Comparison of ENCODE assay signal across 2 cellular contexts in the genomic region with DNA sequence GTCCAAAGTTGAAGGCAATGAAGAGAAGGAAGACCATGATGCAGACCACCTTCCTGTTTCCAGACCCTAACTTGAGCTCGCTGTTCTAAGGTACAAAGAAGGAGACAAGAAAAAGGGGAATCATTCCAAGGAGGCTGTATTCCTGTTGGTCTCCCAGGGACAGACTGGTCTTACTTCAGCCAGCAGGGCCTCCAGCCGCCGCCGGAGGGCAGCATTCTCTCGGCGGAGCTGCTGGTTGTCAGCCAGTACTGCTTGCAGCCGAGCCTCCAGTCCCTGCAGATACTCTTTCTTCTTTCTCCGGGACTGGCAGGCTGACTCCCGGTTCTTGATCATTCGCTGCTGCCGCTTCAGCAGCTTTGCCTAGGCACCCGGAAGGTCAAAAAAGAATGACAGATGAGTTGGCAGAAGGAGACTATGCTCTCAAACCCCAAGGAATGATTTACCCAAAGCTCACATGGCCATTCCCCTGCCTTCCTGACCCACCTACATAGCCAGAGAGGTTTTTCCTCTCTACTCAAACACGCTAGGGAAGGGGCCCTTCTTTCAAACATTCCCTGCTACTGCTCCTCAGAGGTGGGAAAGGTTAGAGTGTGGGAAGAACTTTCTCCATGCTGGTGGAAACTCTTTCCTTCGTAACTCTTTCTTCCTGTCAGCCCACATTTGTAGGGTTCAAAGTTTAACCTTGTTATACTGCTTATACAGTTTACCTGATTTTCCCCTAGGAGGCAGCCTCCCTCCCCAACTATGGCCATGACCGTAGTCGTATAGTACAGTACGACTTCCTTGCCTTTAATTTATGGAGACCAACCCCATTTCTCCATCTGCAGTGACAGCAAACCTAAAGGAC.
TF ChIP-seq lines count a peak whose summit lies in the region.

No MANE protein-coding gene starts in this region.

TF ChIP-seq in HEK293T, 16 proteins besides CTCF, POLR2A, EP300 and RAD21:
- TF ChIP-seq CTBP1 (IDR thresholded peaks at IDR 0.05; ENCODE audit: borderline replicate concordance) (no peak), SP1 (IDR thresholded peaks at IDR 0.05) (no peak), ZNF384 (IDR thresholded peaks at IDR 0.05) (no peak), NFRKB (IDR thresholded peaks at IDR 0.05) (no peak), FOXK2 (IDR thresholded peaks at IDR 0.05) (no peak), LEF1 (IDR thresholded peaks at IDR 0.05; ENCODE audit: borderline replicate concordance) (no peak), L3MBTL2 (conservative IDR thresholded peaks at IDR 0.05) (no peak), TARDBP (IDR thresholded peaks at IDR 0.05) (no peak), FOXA1 (IDR thresholded peaks at IDR 0.05) (no peak), ELF4 (IDR thresholded peaks at IDR 0.05) (no peak), HDGF (IDR thresholded peaks at IDR 0.05; ENCODE audit: borderline replicate concordance) (no peak), PKNOX1 (IDR thresholded peaks at IDR 0.05) (no peak), SUZ12 (IDR thresholded peaks at IDR 0.05) (no peak), FOXM1 (IDR thresholded peaks at IDR 0.05; ENCODE audit: borderline replicate concordance) (no peak), ARNT (IDR thresholded peaks at IDR 0.05) (no peak), BHLHE40 (IDR thresholded peaks at IDR 0.05; ENCODE audit: borderline replicate concordance) (no peak)

TF ChIP-seq in HepG2, 621 proteins besides CTCF, POLR2A, EP300 and RAD21 (continues in another document):
- no peak for TF ChIP-seq SCMH1 (CRISPR knock-in tag; IDR thresholded peaks at IDR 0.05; ENCODE audit: borderline replicate concordance)
- TF ChIP-seq NCOR1 (IDR thresholded peaks at IDR 0.05; ENCODE audit: borderline replicate concordance, low read length), result peak; percentile 88
- TF ChIP-seq, protein P1, sequence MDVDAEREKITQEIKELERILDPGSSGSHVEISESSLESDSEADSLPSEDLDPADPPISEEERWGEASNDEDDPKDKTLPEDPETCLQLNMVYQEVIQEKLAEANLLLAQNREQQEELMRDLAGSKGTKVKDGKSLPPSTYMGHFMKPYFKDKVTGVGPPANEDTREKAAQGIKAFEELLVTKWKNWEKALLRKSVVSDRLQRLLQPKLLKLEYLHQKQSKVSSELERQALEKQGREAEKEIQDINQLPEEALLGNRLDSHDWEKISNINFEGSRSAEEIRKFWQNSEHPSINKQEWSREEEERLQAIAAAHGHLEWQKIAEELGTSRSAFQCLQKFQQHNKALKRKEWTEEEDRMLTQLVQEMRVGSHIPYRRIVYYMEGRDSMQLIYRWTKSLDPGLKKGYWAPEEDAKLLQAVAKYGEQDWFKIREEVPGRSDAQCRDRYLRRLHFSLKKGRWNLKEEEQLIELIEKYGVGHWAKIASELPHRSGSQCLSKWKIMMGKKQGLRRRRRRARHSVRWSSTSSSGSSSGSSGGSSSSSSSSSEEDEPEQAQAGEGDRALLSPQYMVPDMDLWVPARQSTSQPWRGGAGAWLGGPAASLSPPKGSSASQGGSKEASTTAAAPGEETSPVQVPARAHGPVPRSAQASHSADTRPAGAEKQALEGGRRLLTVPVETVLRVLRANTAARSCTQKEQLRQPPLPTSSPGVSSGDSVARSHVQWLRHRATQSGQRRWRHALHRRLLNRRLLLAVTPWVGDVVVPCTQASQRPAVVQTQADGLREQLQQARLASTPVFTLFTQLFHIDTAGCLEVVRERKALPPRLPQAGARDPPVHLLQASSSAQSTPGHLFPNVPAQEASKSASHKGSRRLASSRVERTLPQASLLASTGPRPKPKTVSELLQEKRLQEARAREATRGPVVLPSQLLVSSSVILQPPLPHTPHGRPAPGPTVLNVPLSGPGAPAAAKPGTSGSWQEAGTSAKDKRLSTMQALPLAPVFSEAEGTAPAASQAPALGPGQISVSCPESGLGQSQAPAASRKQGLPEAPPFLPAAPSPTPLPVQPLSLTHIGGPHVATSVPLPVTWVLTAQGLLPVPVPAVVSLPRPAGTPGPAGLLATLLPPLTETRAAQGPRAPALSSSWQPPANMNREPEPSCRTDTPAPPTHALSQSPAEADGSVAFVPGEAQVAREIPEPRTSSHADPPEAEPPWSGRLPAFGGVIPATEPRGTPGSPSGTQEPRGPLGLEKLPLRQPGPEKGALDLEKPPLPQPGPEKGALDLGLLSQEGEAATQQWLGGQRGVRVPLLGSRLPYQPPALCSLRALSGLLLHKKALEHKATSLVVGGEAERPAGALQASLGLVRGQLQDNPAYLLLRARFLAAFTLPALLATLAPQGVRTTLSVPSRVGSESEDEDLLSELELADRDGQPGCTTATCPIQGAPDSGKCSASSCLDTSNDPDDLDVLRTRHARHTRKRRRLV (CRISPR knock-in tag; IDR thresholded peaks at IDR 0.05), result no peak
- TF ChIP-seq ZNF564 (CRISPR knock-in tag; IDR thresholded peaks at IDR 0.05), result no peak
- TF ChIP-seq HNRNPH1 (optimal IDR thresholded peaks at IDR 0.05; ENCODE audit: low read depth, low read length), result no peak
- TF ChIP-seq, protein P2, sequence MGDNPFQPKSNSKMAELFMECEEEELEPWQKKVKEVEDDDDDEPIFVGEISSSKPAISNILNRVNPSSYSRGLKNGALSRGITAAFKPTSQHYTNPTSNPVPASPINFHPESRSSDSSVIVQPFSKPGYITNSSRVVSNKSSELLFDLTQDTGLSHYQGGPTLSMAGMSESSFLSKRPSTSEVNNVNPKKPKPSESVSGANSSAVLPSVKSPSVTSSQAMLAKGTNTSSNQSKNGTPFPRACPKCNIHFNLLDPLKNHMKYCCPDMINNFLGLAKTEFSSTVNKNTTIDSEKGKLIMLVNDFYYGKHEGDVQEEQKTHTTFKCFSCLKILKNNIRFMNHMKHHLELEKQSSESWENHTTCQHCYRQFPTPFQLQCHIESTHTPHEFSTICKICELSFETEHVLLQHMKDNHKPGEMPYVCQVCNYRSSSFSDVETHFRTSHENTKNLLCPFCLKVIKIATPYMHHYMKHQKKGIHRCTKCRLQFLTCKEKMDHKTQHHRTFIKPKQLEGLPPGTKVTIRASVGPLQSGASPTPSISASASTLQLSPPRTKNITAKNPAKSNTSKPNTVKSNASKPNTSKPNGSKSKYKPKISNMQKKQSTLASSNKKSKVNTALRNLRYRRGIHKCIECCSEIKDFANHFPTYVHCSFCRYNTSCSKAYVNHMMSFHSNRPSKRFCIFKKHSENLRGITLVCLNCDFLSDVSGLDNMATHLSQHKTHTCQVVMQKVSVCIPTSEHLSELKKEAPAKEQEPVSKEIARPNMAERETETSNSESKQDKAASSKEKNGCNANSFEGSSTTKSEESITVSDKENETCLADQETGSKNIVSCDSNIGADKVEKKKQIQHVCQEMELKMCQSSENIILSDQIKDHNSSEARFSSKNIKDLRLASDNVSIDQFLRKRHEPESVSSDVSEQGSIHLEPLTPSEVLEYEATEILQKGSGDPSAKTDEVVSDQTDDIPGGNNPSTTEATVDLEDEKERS (CRISPR knock-in tag; IDR thresholded peaks at IDR 0.05), result no peak
- TF ChIP-seq KAT8 (CRISPR knock-in tag; IDR thresholded peaks at IDR 0.05), result peak; percentile 74
- TF ChIP-seq, protein P3, sequence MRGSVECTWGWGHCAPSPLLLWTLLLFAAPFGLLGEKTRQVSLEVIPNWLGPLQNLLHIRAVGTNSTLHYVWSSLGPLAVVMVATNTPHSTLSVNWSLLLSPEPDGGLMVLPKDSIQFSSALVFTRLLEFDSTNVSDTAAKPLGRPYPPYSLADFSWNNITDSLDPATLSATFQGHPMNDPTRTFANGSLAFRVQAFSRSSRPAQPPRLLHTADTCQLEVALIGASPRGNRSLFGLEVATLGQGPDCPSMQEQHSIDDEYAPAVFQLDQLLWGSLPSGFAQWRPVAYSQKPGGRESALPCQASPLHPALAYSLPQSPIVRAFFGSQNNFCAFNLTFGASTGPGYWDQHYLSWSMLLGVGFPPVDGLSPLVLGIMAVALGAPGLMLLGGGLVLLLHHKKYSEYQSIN (CRISPR knock-in tag; IDR thresholded peaks at IDR 0.05; ENCODE audit: borderline replicate concordance), result no peak
- TF ChIP-seq SIN3A (IDR thresholded peaks at IDR 0.05; ENCODE audit: borderline replicate concordance, low read depth, low read length), result peak; percentile 73; the same call in 1 of the 2 replicates
- TF ChIP-seq NR2C2 (CRISPR knock-in tag; IDR thresholded peaks at IDR 0.05; ENCODE audit: borderline replicate concordance), result 0 out of 2 replicates have a peak, but pooled peaks have one; percentile 45
- TF ChIP-seq, protein P4, sequence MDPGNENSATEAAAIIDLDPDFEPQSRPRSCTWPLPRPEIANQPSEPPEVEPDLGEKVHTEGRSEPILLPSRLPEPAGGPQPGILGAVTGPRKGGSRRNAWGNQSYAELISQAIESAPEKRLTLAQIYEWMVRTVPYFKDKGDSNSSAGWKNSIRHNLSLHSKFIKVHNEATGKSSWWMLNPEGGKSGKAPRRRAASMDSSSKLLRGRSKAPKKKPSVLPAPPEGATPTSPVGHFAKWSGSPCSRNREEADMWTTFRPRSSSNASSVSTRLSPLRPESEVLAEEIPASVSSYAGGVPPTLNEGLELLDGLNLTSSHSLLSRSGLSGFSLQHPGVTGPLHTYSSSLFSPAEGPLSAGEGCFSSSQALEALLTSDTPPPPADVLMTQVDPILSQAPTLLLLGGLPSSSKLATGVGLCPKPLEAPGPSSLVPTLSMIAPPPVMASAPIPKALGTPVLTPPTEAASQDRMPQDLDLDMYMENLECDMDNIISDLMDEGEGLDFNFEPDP (CRISPR knock-in tag; conservative IDR thresholded peaks at IDR 0.05), result no peak
- TF ChIP-seq WIZ (CRISPR knock-in tag; IDR thresholded peaks at IDR 0.05), result peak; percentile 64; the same call in 1 of the 2 replicates
- TF ChIP-seq RELA (CRISPR knock-in tag; IDR thresholded peaks at IDR 0.05), result no peak
- TF ChIP-seq, protein P5, sequence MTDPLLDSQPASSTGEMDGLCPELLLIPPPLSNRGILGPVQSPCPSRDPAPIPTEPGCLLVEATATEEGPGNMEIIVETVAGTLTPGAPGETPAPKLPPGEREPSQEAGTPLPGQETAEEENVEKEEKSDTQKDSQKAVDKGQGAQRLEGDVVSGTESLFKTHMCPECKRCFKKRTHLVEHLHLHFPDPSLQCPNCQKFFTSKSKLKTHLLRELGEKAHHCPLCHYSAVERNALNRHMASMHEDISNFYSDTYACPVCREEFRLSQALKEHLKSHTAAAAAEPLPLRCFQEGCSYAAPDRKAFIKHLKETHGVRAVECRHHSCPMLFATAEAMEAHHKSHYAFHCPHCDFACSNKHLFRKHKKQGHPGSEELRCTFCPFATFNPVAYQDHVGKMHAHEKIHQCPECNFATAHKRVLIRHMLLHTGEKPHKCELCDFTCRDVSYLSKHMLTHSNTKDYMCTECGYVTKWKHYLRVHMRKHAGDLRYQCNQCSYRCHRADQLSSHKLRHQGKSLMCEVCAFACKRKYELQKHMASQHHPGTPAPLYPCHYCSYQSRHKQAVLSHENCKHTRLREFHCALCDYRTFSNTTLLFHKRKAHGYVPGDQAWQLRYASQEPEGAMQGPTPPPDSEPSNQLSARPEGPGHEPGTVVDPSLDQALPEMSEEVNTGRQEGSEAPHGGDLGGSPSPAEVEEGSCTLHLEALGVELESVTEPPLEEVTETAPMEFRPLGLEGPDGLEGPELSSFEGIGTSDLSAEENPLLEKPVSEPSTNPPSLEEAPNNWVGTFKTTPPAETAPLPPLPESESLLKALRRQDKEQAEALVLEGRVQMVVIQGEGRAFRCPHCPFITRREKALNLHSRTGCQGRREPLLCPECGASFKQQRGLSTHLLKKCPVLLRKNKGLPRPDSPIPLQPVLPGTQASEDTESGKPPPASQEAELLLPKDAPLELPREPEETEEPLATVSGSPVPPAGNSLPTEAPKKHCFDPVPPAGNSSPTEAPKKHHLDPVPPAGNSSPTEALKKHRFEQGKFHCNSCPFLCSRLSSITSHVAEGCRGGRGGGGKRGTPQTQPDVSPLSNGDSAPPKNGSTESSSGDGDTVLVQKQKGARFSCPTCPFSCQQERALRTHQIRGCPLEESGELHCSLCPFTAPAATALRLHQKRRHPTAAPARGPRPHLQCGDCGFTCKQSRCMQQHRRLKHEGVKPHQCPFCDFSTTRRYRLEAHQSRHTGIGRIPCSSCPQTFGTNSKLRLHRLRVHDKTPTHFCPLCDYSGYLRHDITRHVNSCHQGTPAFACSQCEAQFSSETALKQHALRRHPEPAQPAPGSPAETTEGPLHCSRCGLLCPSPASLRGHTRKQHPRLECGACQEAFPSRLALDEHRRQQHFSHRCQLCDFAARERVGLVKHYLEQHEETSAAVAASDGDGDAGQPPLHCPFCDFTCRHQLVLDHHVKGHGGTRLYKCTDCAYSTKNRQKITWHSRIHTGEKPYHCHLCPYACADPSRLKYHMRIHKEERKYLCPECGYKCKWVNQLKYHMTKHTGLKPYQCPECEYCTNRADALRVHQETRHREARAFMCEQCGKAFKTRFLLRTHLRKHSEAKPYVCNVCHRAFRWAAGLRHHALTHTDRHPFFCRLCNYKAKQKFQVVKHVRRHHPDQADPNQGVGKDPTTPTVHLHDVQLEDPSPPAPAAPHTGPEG (CRISPR knock-in tag; IDR thresholded peaks at IDR 0.05), result peak; percentile 81
- TF ChIP-seq E2F5 (CRISPR knock-in tag; conservative IDR thresholded peaks at IDR 0.05), result no peak
- TF ChIP-seq, protein P6, sequence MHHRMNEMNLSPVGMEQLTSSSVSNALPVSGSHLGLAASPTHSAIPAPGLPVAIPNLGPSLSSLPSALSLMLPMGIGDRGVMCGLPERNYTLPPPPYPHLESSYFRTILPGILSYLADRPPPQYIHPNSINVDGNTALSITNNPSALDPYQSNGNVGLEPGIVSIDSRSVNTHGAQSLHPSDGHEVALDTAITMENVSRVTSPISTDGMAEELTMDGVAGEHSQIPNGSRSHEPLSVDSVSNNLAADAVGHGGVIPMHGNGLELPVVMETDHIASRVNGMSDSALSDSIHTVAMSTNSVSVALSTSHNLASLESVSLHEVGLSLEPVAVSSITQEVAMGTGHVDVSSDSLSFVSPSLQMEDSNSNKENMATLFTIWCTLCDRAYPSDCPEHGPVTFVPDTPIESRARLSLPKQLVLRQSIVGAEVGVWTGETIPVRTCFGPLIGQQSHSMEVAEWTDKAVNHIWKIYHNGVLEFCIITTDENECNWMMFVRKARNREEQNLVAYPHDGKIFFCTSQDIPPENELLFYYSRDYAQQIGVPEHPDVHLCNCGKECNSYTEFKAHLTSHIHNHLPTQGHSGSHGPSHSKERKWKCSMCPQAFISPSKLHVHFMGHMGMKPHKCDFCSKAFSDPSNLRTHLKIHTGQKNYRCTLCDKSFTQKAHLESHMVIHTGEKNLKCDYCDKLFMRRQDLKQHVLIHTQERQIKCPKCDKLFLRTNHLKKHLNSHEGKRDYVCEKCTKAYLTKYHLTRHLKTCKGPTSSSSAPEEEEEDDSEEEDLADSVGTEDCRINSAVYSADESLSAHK (CRISPR knock-in tag; IDR thresholded peaks at IDR 0.05; ENCODE audit: borderline replicate concordance), result no peak
- no peak for TF ChIP-seq ZNF841 (CRISPR knock-in tag; IDR thresholded peaks at IDR 0.05; ENCODE audit: borderline replicate concordance)
- peak; percentile 58 for TF ChIP-seq YY1 (IDR thresholded peaks at IDR 0.05; ENCODE audit: insufficient read depth, insufficient replicate concordance, low read depth, low read length)
- TF ChIP-seq MED8 (CRISPR knock-in tag; IDR thresholded peaks at IDR 0.05; ENCODE audit: insufficient replicate concordance), result no peak
- TF ChIP-seq MEIS2 (CRISPR knock-in tag; IDR thresholded peaks at IDR 0.05), result peak; percentile 82; the same call in 1 of the 2 replicates
